28 cellular contexts compared by ENCODE assay signal in genomic region chr3:65466300-65466988, GRCh38.
DNase-seq lines count a peak whose midpoint lies in the region; ATAC-seq and TF ChIP-seq lines count a peak whose summit lies in the region.
"Had no signal": no experiment of that assay in that cellular context is flagged by ENCODE, and none has a peak within 500 bp of the region (broad histone marks: within the 10 kb centered on the region; RNA-seq: fewer than 3 reads in every experiment).

No MANE protein-coding gene starts in this region.

- H3K36me3 ChIP-seq in HUES64 (ENCODE audit: insufficient read depth, low read length) (peaks cover 5% of the 10 kb centered on the region; the same call in 1 of the 2 replicates), mesodermal cell (ENCODE audit: control insufficient read depth, insufficient read depth, low read length) (no peaks in the 10 kb centered on the region)
- H3K36me3 ChIP-seq: HAP-1, SJSA1 had no signal

- H3K4me3 ChIP-seq in HUES64 (ENCODE audit: low read length) (no peak overlapping the region), mesodermal cell (ENCODE audit: extremely low read depth, insufficient read depth, low read length, poor library complexity, severe bottlenecking) (no peak overlapping the region)
- H3K4me3 ChIP-seq: HAP-1, SJSA1 had no signal

- ATAC-seq in stimulated activated naive CD8-positive, alpha-beta T cell treated with anti-CD3 and anti-CD28 coated beads, Interleukin-15, Interleukin-2, amounts not matched to agents 100 U/mL and 50 U/mL, for 24 hours, result no peak
- ATAC-seq in GM21390 (IDR thresholded peaks at IDR 0.05; ENCODE audit: unreplicated experiment), result no peak
- ATAC-seq: CD8-positive, alpha-beta T cell had no signal

- H3K4me3 Mint-ChIP-seq in glutamatergic neuron (ENCODE audit: unreplicated experiment), result no peak overlapping the region
- H3K4me3 Mint-ChIP-seq: B cell; CD8-positive, alpha-beta T cell; HFFc6; IgD-negative memory B cell had no signal

- WGBS in HUES64, result 62% methylated on average over 5 of the region's 5 CpGs
- WGBS in mesodermal cell (ENCODE audit: insufficient coverage in 2 of 2), 2 experiments, result 61 to 65% methylated on average over 4 of the region's 5 CpGs

- peak overlapping the region; percentile 17; the same call in 1 of the 2 replicates for H3K27ac ChIP-seq in HUES64 (ENCODE audit: low read depth, low read length)
- peak overlapping the region; percentile 51 for H3K27ac ChIP-seq in mesodermal cell (ENCODE audit: low read depth, low read length, severe bottlenecking)
- H3K27ac ChIP-seq: 22Rv1, C4-2B, KMS-11, SJSA1 had no signal

- TF ChIP-seq CTCF in glutamatergic neuron (IDR thresholded peaks at IDR 0.05; ENCODE audit: partially characterized antibody, unreplicated experiment), result no peak

- H3K36me3 Mint-ChIP-seq in glutamatergic neuron (ENCODE audit: unreplicated experiment), result no peaks in the 10 kb centered on the region
- H3K36me3 Mint-ChIP-seq: CD8-positive, alpha-beta T cell had no signal

- peak; percentile 71 for DNase-seq in ELF-1 (ENCODE audit: low read depth, low spot score)
- no peak for DNase-seq in glutamatergic neuron
- DNase-seq in NCI-H2196 treated with DMSO at 0.1 percent for 48 hours (lab: John Stamatoyannopoulos, UW; ENCODE audit: unreplicated experiment), result no peak
- DNase-seq in stimulated activated naive CD8-positive, alpha-beta T cell treated with anti-CD3 and anti-CD28 coated beads, Interleukin-15, Interleukin-2, amounts not matched to agents 100 U/mL and 50 U/mL, for 24 hours, result no peak
- no peak for DNase-seq in activated CD8-positive, alpha-beta memory T cell treated with anti-CD3 and anti-CD28 coated beads, Interleukin-2, amount 50 U/mL, for 48 hours
- DNase-seq: Caco-2; CD8-positive, alpha-beta T cell; GF-D8; HFFc6; NCI-H1048; NCI-H1417; NCI-H1694; NCI-H2029 treated with DMSO at 0.1 percent for 48 hours; NCI-H226; NCI-H510A; NCI-H69; Right ventricle myocardium superior; RPMI8226 had no signal

- peaks cover 8% of the 10 kb centered on the region for H3K4me1 Mint-ChIP-seq in glutamatergic neuron (ENCODE audit: low read depth, unreplicated experiment)
- H3K4me1 Mint-ChIP-seq: B cell, IgD-negative memory B cell had no signal

- H3K4me1 ChIP-seq in HUES64 (ENCODE audit: insufficient read depth, low read length) (peaks cover 10% of the 10 kb centered on the region), mesodermal cell (ENCODE audit: control insufficient read depth, insufficient read depth, low read length, poor library complexity, severe bottlenecking) (no peaks in the 10 kb centered on the region)
- H3K4me1 ChIP-seq: Caco-2, HAP-1, SJSA1 had no signal

- peaks cover 1% of the 10 kb centered on the region for H3K27me3 Mint-ChIP-seq in glutamatergic neuron (ENCODE audit: unreplicated experiment)
- H3K27me3 Mint-ChIP-seq: B cell, IgD-negative memory B cell had no signal

- H3K9ac ChIP-seq in HUES64 (ENCODE audit: low read depth, low read length), result no peak overlapping the region
- H3K9ac ChIP-seq: KMS-11 had no signal

- no peaks in the 10 kb centered on the region for H3K27me3 ChIP-seq in HUES64 (ENCODE audit: insufficient read depth, low read length)
- H3K27me3 ChIP-seq: SJSA1 had no signal

- peaks cover 2% of the 10 kb centered on the region for H3K9me3 Mint-ChIP-seq in glutamatergic neuron (ENCODE audit: unreplicated experiment)

- peak overlapping the region; percentile 15 for H3K27ac Mint-ChIP-seq in glutamatergic neuron (ENCODE audit: unreplicated experiment)
- H3K27ac Mint-ChIP-seq: B cell; CD8-positive, alpha-beta T cell; HFFc6 had no signal

- H3K9me3 ChIP-seq in HUES64 (ENCODE audit: insufficient read depth, low read depth, low read length) (no peaks in the 10 kb centered on the region), mesodermal cell (ENCODE audit: control insufficient read depth, low read length) (no peaks in the 10 kb centered on the region)
- H3K9me3 ChIP-seq: Caco-2, HAP-1, SJSA1 had no signal
